In the genomic region with DNA sequence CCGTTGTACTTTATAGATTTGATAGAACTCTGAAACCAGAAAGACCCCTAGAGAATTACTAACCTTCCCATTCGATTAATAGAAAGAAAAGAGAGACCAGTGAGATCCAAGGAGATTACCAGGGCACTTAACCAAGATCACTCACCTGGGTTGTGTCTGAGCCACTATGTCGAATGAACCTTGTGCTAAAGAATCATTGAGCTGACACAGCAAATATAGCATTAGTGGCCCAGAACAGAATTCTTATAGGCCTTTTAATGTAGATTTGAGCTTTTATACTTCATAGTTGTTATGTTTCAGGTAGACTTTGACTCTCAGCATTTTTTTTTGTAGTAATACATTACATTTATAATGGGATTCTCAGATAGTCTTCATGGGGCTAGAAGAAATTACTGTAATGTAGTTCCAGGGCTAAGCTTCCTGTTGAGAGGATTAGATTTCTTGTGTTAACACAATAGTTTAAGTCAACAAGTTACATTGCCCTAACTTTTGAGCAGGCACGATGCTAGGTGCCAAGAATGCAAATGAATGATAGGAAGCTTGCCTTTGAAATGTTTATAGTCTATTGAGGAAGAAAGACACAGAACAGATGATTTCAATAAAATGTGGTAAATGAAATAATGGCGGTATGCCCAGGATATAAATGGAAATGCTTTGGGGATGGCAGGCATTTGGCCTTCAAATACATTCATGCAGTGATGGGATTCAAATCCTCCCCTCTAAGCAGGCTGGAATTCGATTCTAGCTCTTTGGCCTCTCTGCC, we compare ENCODE assay signal across 22 cellular contexts. TPM values are rescaled to one million over a fixed set of nuclear protein-coding genes. Genes with fewer than 3 reads are reported as not detected.
A peak's percentile ranks its signal among the peaks of the same experiment; 100 is the strongest.
DNase-seq lines count a peak whose midpoint lies in the region; ATAC-seq and TF ChIP-seq lines count a peak whose summit lies in the region.
"Had no signal": no experiment of that assay in that cellular context is flagged by ENCODE, and none has a peak within 500 bp of the region (broad histone marks: within the 10 kb centered on the region; RNA-seq: fewer than 3 reads in every experiment).

No MANE protein-coding gene starts in this region.

- POLR2A ChIA-PET in SK-N-SH (lab: Yijun Ruan, JAX) = interaction anchor here (0.7 kb wide), 1 partner anchor 18 kb away, joined by 3 read pairs; no protein-coding TSS in a partner anchor

- no peak overlapping the region for H3K23ac ChIP-seq in mesendoderm (ENCODE audit: low read length)

- peak; percentile 45 to 58; a peak in 3 of 4 replicates for TF ChIP-seq EP300 in SK-N-SH (IDR thresholded peaks at IDR 0.05; ENCODE audit: borderline replicate concordance in 1 of 2, low read depth in 1 of 2, low read length in 1 of 2)

- no peak overlapping the region for H4K5ac ChIP-seq in mesendoderm (ENCODE audit: low read length)

- peaks cover 37% of the 10 kb centered on the region for H3K4me1 ChIP-seq in GM23338 (ENCODE audit: insufficient read depth)
- H3K4me1 ChIP-seq in SK-N-SH (ENCODE audit: control insufficient read depth in 1 of 2, insufficient read depth in 2 of 2, low read depth in 1 of 2, low read length in 1 of 2) = peaks cover 9 to 10% of the 10 kb centered on the region in 2 experiments; a peak in 3 of 4 replicates
- H3K4me1 ChIP-seq in mesendoderm (ENCODE audit: control insufficient read depth, low read depth, low read length) = no peaks in the 10 kb centered on the region
- H3K4me1 ChIP-seq: right lobe of liver, tibial artery had no signal

- H3K4me2 ChIP-seq in GM23338 = peak overlapping the region; percentile 14; the same call in 1 of the 2 replicates
- H3K4me2 ChIP-seq in SK-N-SH = no peak overlapping the region
- no peak overlapping the region for H3K4me2 ChIP-seq in mesendoderm (ENCODE audit: low read length)

- H3K4me1 Mint-ChIP-seq in GM23338 = peaks cover 45% of the 10 kb centered on the region
- H3K4me1 Mint-ChIP-seq: CD4-positive, alpha-beta memory T cell; stimulated activated effector memory CD8-positive, alpha-beta T cell treated with anti-CD3 and anti-CD28 coated beads, Interleukin-12 subunit alpha, Interleukin-12 subunit beta, amount 100 ng/mL, for 72 hours had no signal

- H3K4ac ChIP-seq in mesendoderm (ENCODE audit: low read depth, low read length) = no peak overlapping the region

- H3K79me2 ChIP-seq in GM23338 (replicated peaks; ENCODE audit: insufficient read depth) (no peaks in the 10 kb centered on the region), SK-N-SH (ENCODE audit: insufficient read depth) (peaks cover 3% of the 10 kb centered on the region; the same call in 1 of the 2 replicates), mesendoderm (ENCODE audit: control insufficient read depth, insufficient read depth, low read length) (no peaks in the 10 kb centered on the region)

- H3K9me3 ChIP-seq in SK-N-SH = no peaks in the 10 kb centered on the region
- H3K9me3 ChIP-seq: ovary, right lobe of liver, tibial artery had no signal

- H2AK5ac ChIP-seq in mesendoderm (ENCODE audit: low read length) = no peak overlapping the region

- no peak for DNase-seq in GM23338 (ENCODE audit: low spot score)
- DNase-seq in SK-N-SH = no peak
- peak; percentile 97 for DNase-seq in fibroblast of gingiva (ENCODE audit: low read depth)
- DNase-seq in A172 (ENCODE audit: low spot score) = no peak
- DNase-seq in mesendoderm = no peak
- DNase-seq in HuH-7 (ENCODE audit: low spot score) = no peak
- no peak for DNase-seq in NCI-H1436 treated with DMSO at 0.1 percent for 48 hours (lab: John Stamatoyannopoulos, UW)
- DNase-seq: activated CD4-positive, alpha-beta T cell treated with anti-CD3 and anti-CD28 coated beads, Interleukin-2, amount 50 U/mL, for 48 hours; activated naive CD4-positive, alpha-beta T cell treated with Interleukin-2 at 50 U/mL for 16 hours; CD4-positive, alpha-beta memory T cell; endodermal cell; foreskin melanocyte; kidney; NCI-H1417 treated with DMSO at 0.1 percent for 48 hours; NCI-H2171; ovary; right lobe of liver; tibial artery had no signal

- WGBS in SK-N-SH (ENCODE audit: low lambda C conversion rate) = 56% methylated on average over 6 of the region's 6 CpGs
- WGBS in mesendoderm (ENCODE audit: extremely low coverage, insufficient coverage, low lambda C conversion rate) = no CpG with 5 or more reads among the region's 6 CpGs

- H3K18ac ChIP-seq in mesendoderm (ENCODE audit: low read length) = no peak overlapping the region

- no peak overlapping the region for H3K9ac ChIP-seq in SK-N-SH
- no peak overlapping the region for H3K9ac ChIP-seq in mesendoderm (ENCODE audit: low read length)

- H3K27me3 ChIP-seq in GM23338 (ENCODE audit: insufficient read depth) (peaks cover 15% of the 10 kb centered on the region; the same call in 1 of the 2 replicates), SK-N-SH (ENCODE audit: insufficient read depth) (no peaks in the 10 kb centered on the region), mesendoderm (ENCODE audit: insufficient read depth, low read length, poor library complexity) (no peaks in the 10 kb centered on the region)
- H3K27me3 ChIP-seq: ovary, right lobe of liver, tibial artery had no signal

- H2BK120ac ChIP-seq in mesendoderm (ENCODE audit: low read depth, low read length) = no peak overlapping the region

- TF ChIP-seq RAD21 in SK-N-SH (IDR thresholded peaks at IDR 0.05; ENCODE audit: low read length) = no peak

- no peak overlapping the region for H4K8ac ChIP-seq in mesendoderm (ENCODE audit: low read depth, low read length)

- peaks cover 6% of the 10 kb centered on the region for H3K27me3 Mint-ChIP-seq in GM23338 (ENCODE audit: insufficient read depth, low read depth, poor library complexity)

- H3K36me3 ChIP-seq in GM23338 (ENCODE audit: insufficient read depth) = no peaks in the 10 kb centered on the region
- peaks cover 27 to 72% of the 10 kb centered on the region in 2 experiments for H3K36me3 ChIP-seq in SK-N-SH (replicated peaks in 1 of 2; ENCODE audit: control insufficient read depth in 1 of 2, insufficient read depth in 2 of 2, low read length in 1 of 2)
- peaks cover 2% of the 10 kb centered on the region for H3K36me3 ChIP-seq in mesendoderm (ENCODE audit: control insufficient read depth, insufficient read depth, low read length)
- H3K36me3 ChIP-seq: ovary had no signal

- peaks cover 2% of the 10 kb centered on the region; the same call in 2 of the 3 replicates for H3K36me3 Mint-ChIP-seq in GM23338 (ENCODE audit: low read depth)

- H2AFZ ChIP-seq in GM23338 = no peak overlapping the region
- H2AFZ ChIP-seq in SK-N-SH (ENCODE audit: low read depth) = no peak overlapping the region

- no peak overlapping the region for H3K56ac ChIP-seq in mesendoderm (ENCODE audit: low read length)

- TF ChIP-seq CTCF in GM23338 (conservative IDR thresholded peaks at IDR 0.05; ENCODE audit: low read depth in 2 of 2) = no peak
- TF ChIP-seq CTCF in SK-N-SH (IDR thresholded peaks at IDR 0.05) = no peak

- H3F3A ChIP-seq in GM23338 (replicated peaks; ENCODE audit: low read depth) (no peaks in the 10 kb centered on the region), SK-N-SH (replicated peaks; ENCODE audit: insufficient read depth) (peaks cover 16% of the 10 kb centered on the region)

- no peaks in the 10 kb centered on the region for H3K79me1 ChIP-seq in mesendoderm (ENCODE audit: low read length)

- no peak overlapping the region for H3K4me3 ChIP-seq in GM23338
- H3K4me3 ChIP-seq in SK-N-SH (ENCODE audit: low read depth in 2 of 2, low read length in 1 of 2) = no peak overlapping the region
- no peak overlapping the region for H3K4me3 ChIP-seq in mesendoderm (ENCODE audit: low read length)
- H3K4me3 ChIP-seq: lung, ovary, right lobe of liver, tibial artery had no signal

- H3K9me2 ChIP-seq in GM23338 (ENCODE audit: insufficient read depth) = no peaks in the 10 kb centered on the region; the same call in 1 of the 2 replicates
- no peaks in the 10 kb centered on the region for H3K9me2 ChIP-seq in SK-N-SH

- no peak for ATAC-seq in GM23338
- ATAC-seq: stimulated activated effector memory CD8-positive, alpha-beta T cell treated with anti-CD3 and anti-CD28 coated beads, Interleukin-12 subunit alpha, Interleukin-12 subunit beta, amount 100 ng/mL, for 72 hours; WTC11 had no signal

- no peak overlapping the region for H3K27ac Mint-ChIP-seq in GM23338
- H3K27ac Mint-ChIP-seq: CD4-positive, alpha-beta memory T cell; endodermal cell; stimulated activated effector memory CD8-positive, alpha-beta T cell treated with anti-CD3 and anti-CD28 coated beads, Interleukin-12 subunit alpha, Interleukin-12 subunit beta, amount 100 ng/mL, for 72 hours; WTC11 had no signal

- no peak overlapping the region for H2BK5ac ChIP-seq in mesendoderm (ENCODE audit: low read length)

- no peaks in the 10 kb centered on the region for H3K9me3 Mint-ChIP-seq in GM23338
- H3K9me3 Mint-ChIP-seq: CD4-positive, alpha-beta memory T cell; endodermal cell; stimulated activated effector memory CD8-positive, alpha-beta T cell treated with anti-CD3 and anti-CD28 coated beads, Interleukin-12 subunit alpha, Interleukin-12 subunit beta, amount 100 ng/mL, for 72 hours; WTC11 had no signal

- no peak overlapping the region for H2BK15ac ChIP-seq in mesendoderm (replicated peaks; ENCODE audit: low read depth)

- CTCF ChIA-PET in SK-N-SH (lab: Yijun Ruan, JAX) = interaction anchor here (0.9 to 3.1 kb wide), 4 partner anchors 13 to 238 kb away, joined by 3 to 21 read pairs (median 8); no protein-coding TSS in a partner anchor

- H3K4me3 Mint-ChIP-seq in GM23338 = no peak overlapping the region
- H3K4me3 Mint-ChIP-seq: CD4-positive, alpha-beta memory T cell; endodermal cell; stimulated activated effector memory CD8-positive, alpha-beta T cell treated with anti-CD3 and anti-CD28 coated beads, Interleukin-12 subunit alpha, Interleukin-12 subunit beta, amount 100 ng/mL, for 72 hours; WTC11 had no signal

- H3K27ac ChIP-seq in GM23338 (ENCODE audit: low read depth) (no peak overlapping the region), SK-N-SH (ENCODE audit: low read depth in 2 of 2, low read length in 1 of 2) (peak overlapping the region; percentile 62 to 73; a peak in 2 of 4 replicates), mesendoderm (ENCODE audit: low read depth, low read length) (no peak overlapping the region)
- H3K27ac ChIP-seq: ovary, right lobe of liver, tibial artery had no signal

- H4K20me1 ChIP-seq in GM23338 (replicated peaks; ENCODE audit: insufficient read depth) = no peaks in the 10 kb centered on the region
- no peaks in the 10 kb centered on the region for H4K20me1 ChIP-seq in SK-N-SH (ENCODE audit: insufficient read depth)

RNA-seq across cellular contexts. Expression of a gene that starts 24.4 kb away (rescaled TPM):
- 28.0 and 29.2 TPM in 2 replicates for total RNA-seq in GM23338 (2014; rRNA removed; shearing (Covaris generic))
- polyA plus RNA-seq in GM23338 (2016; fragmentation: Nextera tagmentation; extraction: Ambion mirVana) = 16.9 and 18.4 TPM in 2 replicates
- polyA plus RNA-seq in SK-N-SH (2012; rRNA removed) = 14.8 and 18.3 TPM in 2 replicates
- 21.0 and 22.0 TPM in 2 replicates for polyA plus RNA-seq in SK-N-SH (2012; cell fraction: cytosol; rRNA removed)
- 6.4 and 16.8 TPM in 2 replicates for polyA plus RNA-seq in SK-N-SH (2012; cell fraction: nucleus; rRNA removed)
- 71.4 and 91.0 TPM in 2 replicates for total RNA-seq in A172 (2014; rRNA removed; shearing (Covaris generic))
- 14.4 TPM for polyA plus RNA-seq in mesendoderm (2013, experiment 1 of 2)
- 15.3 TPM for polyA plus RNA-seq in mesendoderm (2013, experiment 2 of 2)

RNA-seq across cellular contexts. Expression of a gene that starts 44.3 kb away (rescaled TPM):
- total RNA-seq in GM23338 (2014; rRNA removed; shearing (Covaris generic)) = 6.8 and 8.2 TPM in 2 replicates
- polyA plus RNA-seq in GM23338 (2016; fragmentation: Nextera tagmentation; extraction: Ambion mirVana) = 12.6 and 13.0 TPM in 2 replicates
- 19.6 and 24.2 TPM in 2 replicates for polyA plus RNA-seq in SK-N-SH (2012; rRNA removed)
- 17.9 and 22.6 TPM in 2 replicates for polyA plus RNA-seq in SK-N-SH (2012; cell fraction: cytosol; rRNA removed)
- polyA plus RNA-seq in SK-N-SH (2012; cell fraction: nucleus; rRNA removed) = 16.1 and 16.2 TPM in 2 replicates
- total RNA-seq in A172 (2014; rRNA removed; shearing (Covaris generic)) = not detected in 2 replicates
- 4.0 TPM for polyA plus RNA-seq in mesendoderm (2013, experiment 1 of 2)
- polyA plus RNA-seq in mesendoderm (2013, experiment 2 of 2) = 3.9 TPM
- total RNA-seq: CD4-positive, alpha-beta memory T cell; chondrocyte; ovary; right lobe of liver had no signal
- polyA plus RNA-seq: CD4-positive, alpha-beta memory T cell had no signal

Comparison
In these comparisons a context has a peak if more than half of its experiments do, and no peak if none do; other contexts are left out.
1. H3K27ac ChIP-seq: peak in SK-N-SH (2 of 2); none in GM23338 (single experiment) and mesendoderm (single experiment).